In the genomic region with DNA sequence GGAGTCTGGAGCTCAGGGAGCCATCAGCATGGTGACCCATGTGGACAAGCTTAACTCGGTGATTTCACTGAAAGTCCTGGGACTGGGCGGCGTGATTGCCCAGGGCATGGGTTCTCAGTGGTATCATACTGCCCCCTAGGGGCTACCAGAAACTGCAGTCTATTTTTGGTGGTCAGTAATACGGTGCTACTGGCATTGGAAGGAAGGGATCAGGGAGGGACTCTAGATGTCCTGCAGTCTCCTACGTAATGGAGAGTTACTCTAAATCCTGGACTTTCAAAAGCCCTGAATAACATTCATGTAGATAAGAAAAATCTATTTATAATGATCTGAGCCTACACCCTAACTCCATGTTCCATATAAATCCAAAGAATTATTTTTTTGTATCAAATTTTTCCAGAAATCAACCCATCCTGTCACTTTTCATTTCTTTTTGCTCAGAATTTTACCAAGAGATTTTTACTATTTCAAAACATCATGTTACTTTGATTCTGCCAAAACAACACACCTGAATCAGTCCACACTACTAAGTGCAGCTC, we compare ENCODE assay signal across 8 cellular contexts. TPM values are rescaled to one million over a fixed set of nuclear protein-coding genes. Genes with fewer than 3 reads are reported as not detected.
DNase-seq lines count a peak whose midpoint lies in the region; ATAC-seq and TF ChIP-seq lines count a peak whose summit lies in the region.

No MANE protein-coding gene starts in this region.

- in situ Hi-C loops in Caki2 (cut with HindIII; ENCODE audit: low pct_unique_long_range_greater_than_20kb, low sequenced_read_pairs) (no loop called here), HAP-1 (cut with MboI; ENCODE audit: low sequenced_read_pairs) (loop anchor here (5.0 to 25.0 kb wide), 2 partner anchors 277 to 442 kb away; no protein-coding TSS in a partner anchor)

- H3K36me3 ChIP-seq in HAP-1 (replicated peaks), result peaks cover 11% of the 10 kb centered on the region

- ATAC-seq in activated B cell treated with CpG ODN at 0.5 μM for 24 hours (ENCODE audit: low read depth) (peak; percentile 80), GM21737 (IDR thresholded peaks at IDR 0.05; ENCODE audit: unreplicated experiment) (no peak)
- peak; percentile 85 for ATAC-seq in effector memory CD8-positive, alpha-beta T cell (replicated peaks)

- no peaks in the 10 kb centered on the region for H3K27me3 Mint-ChIP-seq in activated B cell treated with CpG ODN at 0.5 μM for 24 hours
- H3K27me3 Mint-ChIP-seq in effector memory CD8-positive, alpha-beta T cell, result no peaks in the 10 kb centered on the region

- no peaks in the 10 kb centered on the region for H3K4me1 ChIP-seq in HAP-1

- POLR2A ChIA-PET in activated B cell treated with CpG ODN at 0.5 μM for 24 hours (lab: Charles Lee), result no interaction called here

- DNase-seq in Caki2 (ENCODE audit: low read depth) (peak; percentile 54), HAP-1 (ENCODE audit: low spot score in 2 of 2) (peak; percentile 56 to 75), NCI-H345 (lab: John Stamatoyannopoulos, UW) (peak; percentile 42), activated B cell treated with CpG ODN at 0.5 μM for 24 hours (peak; percentile 38), medulla oblongata (ENCODE audit: extremely low spot score) (peak; percentile 92), substantia nigra (lab: John Stamatoyannopoulos, UW) (peak in 42 of 49 donors; percentile 10 to 82 (median 63))
- peak; percentile 45 to 54 (median 46) for DNase-seq in effector memory CD8-positive, alpha-beta T cell

- H3K4me1 Mint-ChIP-seq in activated B cell treated with CpG ODN at 0.5 μM for 24 hours, result peaks cover 19% of the 10 kb centered on the region
- peaks cover 0 to 5% of the 10 kb centered on the region in 2 donors for H3K4me1 Mint-ChIP-seq in effector memory CD8-positive, alpha-beta T cell (ENCODE audit: low read depth in 2 of 2)

- H3K9me3 ChIP-seq in HAP-1, result no peaks in the 10 kb centered on the region

- no peak overlapping the region for H3K4me3 ChIP-seq in HAP-1

- H3K36me3 Mint-ChIP-seq in activated B cell treated with CpG ODN at 0.5 μM for 24 hours (ENCODE audit: low read depth), result peaks cover 46% of the 10 kb centered on the region
- peaks cover 26% of the 10 kb centered on the region for H3K36me3 Mint-ChIP-seq in effector memory CD8-positive, alpha-beta T cell (ENCODE audit: insufficient read depth)

- CTCF ChIA-PET in activated B cell treated with CpG ODN at 0.5 μM for 24 hours (lab: Charles Lee), result interaction anchor here (0.6 to 2.9 kb wide), 17 partner anchors 9 to 441 kb away, joined by 3 to 17 read pairs (median 4); a partner anchor contains a TSS

- no peaks in the 10 kb centered on the region for H3K27me3 ChIP-seq in HAP-1 (ENCODE audit: low read depth)

- no peak overlapping the region for H3K4me3 Mint-ChIP-seq in activated B cell treated with CpG ODN at 0.5 μM for 24 hours
- no peak overlapping the region for H3K4me3 Mint-ChIP-seq in effector memory CD8-positive, alpha-beta T cell

- no peak overlapping the region for H3K27ac ChIP-seq in substantia nigra (ENCODE audit: low read depth, low read length, poor library complexity, severe bottlenecking)

- intact Hi-C loops in activated B cell treated with CpG ODN at 0.5 μM for 24 hours (cut with micrococcal nuclease), result loop anchor here (1.0 to 2.0 kb wide), 4 partner anchors 48 to 441 kb away; a partner anchor contains a TSS

- H3K27ac Mint-ChIP-seq in activated B cell treated with CpG ODN at 0.5 μM for 24 hours, result no peak overlapping the region
- peak overlapping the region in 1 of 2 donors; percentile 7 for H3K27ac Mint-ChIP-seq in effector memory CD8-positive, alpha-beta T cell

- H3K9me3 Mint-ChIP-seq in activated B cell treated with CpG ODN at 0.5 μM for 24 hours, result no peaks in the 10 kb centered on the region
- H3K9me3 Mint-ChIP-seq in effector memory CD8-positive, alpha-beta T cell, result no peaks in the 10 kb centered on the region

- TF ChIP-seq CTCF in activated B cell treated with CpG ODN at 0.5 μM for 24 hours (IDR thresholded peaks at IDR 0.05), result no peak

RNA-seq across cellular contexts. Expression of a gene that starts 37.3 kb away (rescaled TPM):
- total RNA-seq in Caki2 (2014; rRNA removed; shearing (Covaris generic); ENCODE audit: low replicate concordance), result 65.1 and 86.2 TPM in 2 replicates
- 310 and 314 TPM in 2 replicates for total RNA-seq in activated B cell treated with CpG ODN at 0.5 μM for 24 hours

RNA-seq across cellular contexts. Expression of a gene that starts 47.9 kb away (rescaled TPM):
- total RNA-seq in Caki2 (2014; rRNA removed; shearing (Covaris generic); ENCODE audit: low replicate concordance), result not detected in 2 replicates
- 0.20 TPM in 1 of 2 replicates, not detected in the other for total RNA-seq in activated B cell treated with CpG ODN at 0.5 μM for 24 hours

Comparison
In these comparisons a context has a peak if more than half of its experiments do, and no peak if none do; other contexts are left out.
1. DNase-seq: peak in every context shown above with its lines; median percentile 92 in medulla oblongata; 66 in HAP-1; 63 in substantia nigra; 54 in Caki2; 46 in effector memory CD8-positive, alpha-beta T cell; 42 in NCI-H345; 38 in activated B cell treated with CpG ODN at 0.5 μM for 24 hours.